In genomic region chr3:75618666-75619305, GRCh38 we compare ENCODE assay signal across 11 cellular contexts. TPM values are rescaled to one million over a fixed set of nuclear protein-coding genes. Genes with fewer than 3 reads are reported as not detected.
DNase-seq lines count a peak whose midpoint lies in the region; ATAC-seq and TF ChIP-seq lines count a peak whose summit lies in the region.
"Not testable (repeated sequence)": the region's sequence is repeated elsewhere in the genome, so short reads cannot be mapped to it uniquely, and the experiment has no call there.
"Had no signal": no experiment of that assay in that cellular context is flagged by ENCODE, and none has a peak within 500 bp of the region (broad histone marks: within the 10 kb centered on the region; RNA-seq: fewer than 3 reads in every experiment).

No MANE protein-coding gene starts in this region.

- not testable (repeated sequence) for ATAC-seq in Right ventricle myocardium superior (ENCODE audit: poor library complexity); left colon

- H3K4me3 Mint-ChIP-seq in osteocyte (ENCODE audit: unreplicated experiment): peak overlapping the region; percentile 69

- H3K4me3 ChIP-seq in AG10803 (ENCODE audit: low read length) (peak overlapping the region; percentile 27), HUES64 (ENCODE audit: low read length) (peak overlapping the region; percentile 58), Peyer's patch (peak overlapping the region; percentile 15 to 49 (median 42)), colonic mucosa (peak overlapping the region; percentile 43), stomach smooth muscle (ENCODE audit: low read length in 2 of 2) (peak overlapping the region; percentile 19 to 61)

- not testable (repeated sequence) for H3K36me3 ChIP-seq in HUES64 (ENCODE audit: insufficient read depth, low read length); Peyer's patch; colonic mucosa; stomach smooth muscle (ENCODE audit: control insufficient read depth in 2 of 2, insufficient read depth in 2 of 2, low read length in 2 of 2)

- not testable (repeated sequence) for H3K4me1 ChIP-seq in HUES64 (ENCODE audit: insufficient read depth, low read length); colonic mucosa; stomach smooth muscle (ENCODE audit: control insufficient read depth, insufficient read depth, low read length)
- H3K4me1 ChIP-seq in Peyer's patch: peaks cover 0 to 12% (median 0%) of the 10 kb centered on the region in 4 donors

- not testable (repeated sequence) for H3K9me3 Mint-ChIP-seq in osteocyte (ENCODE audit: unreplicated experiment)

- not testable (repeated sequence) for H3K4me1 Mint-ChIP-seq in osteocyte (ENCODE audit: unreplicated experiment)

- not testable (repeated sequence) for H3K36me3 Mint-ChIP-seq in osteocyte (ENCODE audit: unreplicated experiment)

- WGBS in HUES64: 2% methylated on average over 43 of the region's 43 CpGs

- H3K9ac ChIP-seq in HUES64 (ENCODE audit: low read depth, low read length); colonic mucosa (ENCODE audit: low read depth in 2 of 2, low read length in 2 of 2); stomach smooth muscle (ENCODE audit: low read length in 2 of 2): not testable (repeated sequence)

- H3K9me3 ChIP-seq in HUES64 (ENCODE audit: insufficient read depth, low read depth, low read length); Peyer's patch; colonic mucosa; stomach smooth muscle (ENCODE audit: control insufficient read depth in 2 of 2, low read length in 2 of 2): not testable (repeated sequence)

- not testable (repeated sequence) for H3K27ac ChIP-seq in HUES64 (ENCODE audit: low read depth, low read length); Peyer's patch; colonic mucosa; stomach smooth muscle (ENCODE audit: low read length)

- not testable (repeated sequence) for TF ChIP-seq CTCF in AG10803 (conservative IDR thresholded peaks at IDR 0.05; ENCODE audit: low read length); Peyer's patch (IDR thresholded peaks at IDR 0.05); colonic mucosa (IDR thresholded peaks at IDR 0.05); osteocyte (IDR thresholded peaks at IDR 0.05)

- TF ChIP-seq POLR2A in Peyer's patch (IDR thresholded peaks at IDR 0.05): not testable (repeated sequence)

- DNase-seq in AG10803 (ENCODE audit: low read depth) (peak; percentile 20), Peyer's patch (peak; percentile 20 to 61 (median 51)), colonic mucosa (peak; percentile 63), Right ventricle myocardium superior (peak; percentile 86), left colon (peak; percentile 49 to 87)
- not testable (repeated sequence) for DNase-seq in osteocyte (ENCODE audit: extremely low spot score, unreplicated experiment)

- not testable (repeated sequence) for H3K27me3 Mint-ChIP-seq in osteocyte (ENCODE audit: unreplicated experiment)

- H3K27ac Mint-ChIP-seq in osteocyte (ENCODE audit: unreplicated experiment): not testable (repeated sequence)

- intact Hi-C loops in colonic mucosa (cut with DNase I); Right ventricle myocardium superior (cut with DNase I); left colon (cut with DNase I, micrococcal nuclease): not testable (repeated sequence)

- peaks cover 31% of the 10 kb centered on the region for H3K27me3 ChIP-seq in HUES64 (ENCODE audit: insufficient read depth, low read length)
- H3K27me3 ChIP-seq in Peyer's patch; colonic mucosa; stomach smooth muscle (ENCODE audit: control insufficient read depth in 1 of 2, insufficient read depth in 2 of 2, low read length in 2 of 2): not testable (repeated sequence)

RNA-seq across cellular contexts. Expression of gene FRG2C, which starts 45.3 kb away (rescaled TPM):
- polyA plus RNA-seq in HUES64 (2013, experiment 1 of 2): not detected
- not detected for polyA plus RNA-seq in HUES64 (2013, experiment 2 of 2)
- total RNA-seq in Peyer's patch: not detected
- not detected for total RNA-seq in colonic mucosa
- not detected for total RNA-seq in Right ventricle myocardium superior
- total RNA-seq in left colon: not detected
- total RNA-seq in osteocyte: not detected in 2 replicates
- total RNA-seq: activated T-helper 1 cell treated with anti-CD3 and anti-CD28 coated beads, Interleukin-12 subunit alpha, Interleukin-12 subunit beta, Interleukin-2, Interleukin-4 antibody, amounts not matched to agents 30 ng/mL and 10 ng/mL and 1 ng/mL, durations not matched to agents 14 hours and 24 hours and 36 hours; mesenteric fat pad had no signal
- polyA plus RNA-seq: BJ had no signal
